Comparison of ENCODE assay signal across 19 cellular contexts in genomic region chr21:31372176-31372765, GRCh38.
"Had no signal": no experiment of that assay in that cellular context is flagged by ENCODE, and none has a peak within 500 bp of the region (broad histone marks: within the 10 kb centered on the region; RNA-seq: fewer than 3 reads in every experiment).

No MANE protein-coding gene starts in this region.

- H3K27ac ChIP-seq: adrenal gland, neural progenitor cell, ovary, thoracic aorta had no signal

- H3K4me1 ChIP-seq: adrenal gland, neural progenitor cell had no signal

- H3K9me3 ChIP-seq: adrenal gland, ovary, thoracic aorta had no signal

- H3K4me3 Mint-ChIP-seq: activated CD8-positive, alpha-beta memory T cell treated with anti-CD3 and anti-CD28 coated beads, Interleukin-2, amount 10 ng/mL, durations not matched to agents 7 days and 5 days; activated naive CD4-positive, alpha-beta T cell treated with anti-CD3 and anti-CD28 coated beads, Interleukin-2, amount 10 ng/mL, durations not matched to agents 7 days and 5 days; brain; immature natural killer cell; naive B cell; neural progenitor cell; T-cell had no signal

- ATAC-seq: activated CD8-positive, alpha-beta memory T cell treated with anti-CD3 and anti-CD28 coated beads, Interleukin-2, amount 10 ng/mL, durations not matched to agents 7 days and 5 days; T-cell had no signal

- H3K27me3 Mint-ChIP-seq: brain, naive B cell, T-cell had no signal

- H3K36me3 ChIP-seq: adrenal gland, neural progenitor cell, ovary, thoracic aorta had no signal

- H3K4me3 ChIP-seq: adrenal gland, neural progenitor cell, ovary, thoracic aorta had no signal

- H3K27ac Mint-ChIP-seq: activated CD8-positive, alpha-beta memory T cell treated with anti-CD3 and anti-CD28 coated beads, Interleukin-2, amount 10 ng/mL, durations not matched to agents 7 days and 5 days; activated naive CD4-positive, alpha-beta T cell treated with anti-CD3 and anti-CD28 coated beads, Interleukin-2, amount 10 ng/mL, durations not matched to agents 7 days and 5 days; immature natural killer cell; naive B cell; neural progenitor cell; T-cell had no signal

- H3K4me1 Mint-ChIP-seq: activated CD8-positive, alpha-beta memory T cell treated with anti-CD3 and anti-CD28 coated beads, Interleukin-2, amount 10 ng/mL, durations not matched to agents 7 days and 5 days had no signal

- H3K27me3 ChIP-seq: adrenal gland, neural progenitor cell, ovary had no signal

- H3K9ac ChIP-seq: neural progenitor cell had no signal

- H3K9me3 Mint-ChIP-seq: activated naive CD4-positive, alpha-beta T cell treated with anti-CD3 and anti-CD28 coated beads, Interleukin-2, amount 10 ng/mL, durations not matched to agents 7 days and 5 days; brain; immature natural killer cell; neural progenitor cell; T-cell had no signal

- FAIRE-seq: frontal cortex had no signal

- H3K36me3 Mint-ChIP-seq: brain, naive B cell, T-cell had no signal

- DNase-seq: activated CD4-positive, CD25-positive, alpha-beta regulatory T cell treated with anti-CD3 and anti-CD28 coated beads, Interleukin-2, amount 50 U/mL, for 72 hours; activated CD8-positive, alpha-beta memory T cell treated with anti-CD3 and anti-CD28 coated beads, Interleukin-2, amount 10 ng/mL, durations not matched to agents 7 days and 5 days; activated naive CD4-positive, alpha-beta T cell treated with anti-CD3 and anti-CD28 coated beads, Interleukin-2, amount 10 ng/mL, durations not matched to agents 7 days and 5 days; activated T-cell treated with anti-CD3 and anti-CD28 coated beads, Interleukin-2, amount 50 U/mL, for 1 hour; adrenal gland; cerebellar nuclear complex; effector CD8-positive, alpha-beta T cell; head of caudate nucleus; immature natural killer cell; left cardiac atrium; naive B cell; ovary; stimulated activated CD4-positive, alpha-beta T cell treated with anti-CD3 and anti-CD28 coated beads, Interleukin-1b, Interleukin-23, amount 100 ng/mL, for 48 hours; T-cell; T-helper 9 cell had no signal
